21 cellular contexts compared by ENCODE assay signal in genomic region chr14:22456421-22456820, GRCh38.
"Had no signal": no experiment of that assay in that cellular context is flagged by ENCODE, and none has a peak within 500 bp of the region (broad histone marks: within the 10 kb centered on the region; RNA-seq: fewer than 3 reads in every experiment).

No MANE protein-coding gene starts in this region.

- H3K36me3 Mint-ChIP-seq: activated naive CD4-positive, alpha-beta T cell treated with anti-CD3 and anti-CD28 coated beads, Interleukin-2, amount 50 U/mL, for 72 hours; naive thymus-derived CD4-positive, alpha-beta T cell; stimulated activated naive B cell treated with anti-CD40 and anti-IgM and Interleukin-4, amounts not matched to agents 10 μg/mL and 1 μg/mL and 100 μg/mL, for 72 hours had no signal

- H3K4me2 ChIP-seq: hepatocyte had no signal

- H3K4me1 ChIP-seq: breast epithelium had no signal

- H3K9me3 ChIP-seq: breast epithelium, left lung, thoracic aorta, upper lobe of left lung had no signal

- H2AFZ ChIP-seq: hepatocyte had no signal

- H3K36me3 ChIP-seq: breast epithelium, left lung, thoracic aorta, upper lobe of left lung, WERI-Rb-1 had no signal

- H3K27ac Mint-ChIP-seq: activated naive CD4-positive, alpha-beta T cell treated with anti-CD3 and anti-CD28 coated beads, Interleukin-2, amount 50 U/mL, for 72 hours; activated T-helper 17 cell treated with anti-CD3 and anti-CD28 coated beads, Interleukin-2, amount 50 U/mL, for 72 hours; naive thymus-derived CD4-positive, alpha-beta T cell; progenitor cell of endocrine pancreas; stimulated activated naive B cell treated with anti-CD40 and anti-IgM and Interleukin-4, amounts not matched to agents 10 μg/mL and 1 μg/mL and 100 μg/mL, for 72 hours had no signal

- H3K4me3 Mint-ChIP-seq: activated T-helper 17 cell treated with anti-CD3 and anti-CD28 coated beads, Interleukin-2, amount 50 U/mL, for 72 hours; central memory CD8-positive, alpha-beta T cell; stimulated activated naive B cell treated with anti-CD40 and anti-IgM and Interleukin-4, amounts not matched to agents 10 μg/mL and 1 μg/mL and 100 μg/mL, for 72 hours had no signal

- ATAC-seq: activated naive CD4-positive, alpha-beta T cell treated with anti-CD3 and anti-CD28 coated beads, Interleukin-2, amount 50 U/mL, for 72 hours; activated T-helper 17 cell treated with anti-CD3 and anti-CD28 coated beads, Interleukin-2, amount 50 U/mL, for 72 hours; esophagus mucosa; left lung; naive thymus-derived CD4-positive, alpha-beta T cell; stimulated activated naive B cell treated with anti-CD40 and anti-IgM and Interleukin-4, amounts not matched to agents 10 μg/mL and 1 μg/mL and 100 μg/mL, for 72 hours had no signal

- DNase-seq: activated CD4-positive, alpha-beta T cell treated with anti-CD3 and anti-CD28 coated beads, Interleukin-2, amount 50 U/mL, for 48 hours; activated CD4-positive, CD25-positive, alpha-beta regulatory T cell treated with anti-CD3 and anti-CD28 coated beads, Interleukin-2, amount 50 U/mL, for 72 hours; amniotic stem cell; effector memory CD4-positive, alpha-beta T cell; foreskin melanocyte; kidney glomerular epithelial cell; left lung; naive thymus-derived CD4-positive, alpha-beta T cell; stimulated activated CD4-positive, alpha-beta T cell treated with anti-CD3 and anti-CD28 coated beads, Interleukin-2, amount 100 ng/mL, for 48 hours; stimulated activated CD8-positive, alpha-beta memory T cell treated with anti-CD3 and anti-CD28 coated beads, Interleukin-4, amount 100 ng/mL, for 48 hours; stimulated activated naive B cell treated with anti-CD40 and anti-IgM and Interleukin-4, amounts not matched to agents 10 μg/mL and 1 μg/mL and 100 μg/mL, for 72 hours; upper lobe of left lung; WERI-Rb-1 had no signal

- H3K4me3 ChIP-seq: breast epithelium, hepatocyte, left lung, thoracic aorta, upper lobe of left lung had no signal

- H3K27me3 ChIP-seq: breast epithelium, left lung, upper lobe of left lung had no signal

- H3K9me3 Mint-ChIP-seq: activated naive CD4-positive, alpha-beta T cell treated with anti-CD3 and anti-CD28 coated beads, Interleukin-2, amount 50 U/mL, for 72 hours; activated T-helper 17 cell treated with anti-CD3 and anti-CD28 coated beads, Interleukin-2, amount 50 U/mL, for 72 hours; central memory CD8-positive, alpha-beta T cell; naive thymus-derived CD4-positive, alpha-beta T cell; stimulated activated naive B cell treated with anti-CD40 and anti-IgM and Interleukin-4, amounts not matched to agents 10 μg/mL and 1 μg/mL and 100 μg/mL, for 72 hours had no signal

- H3K79me2 ChIP-seq: hepatocyte had no signal

- H3K27ac ChIP-seq: breast epithelium, hepatocyte, left lung, thoracic aorta, upper lobe of left lung, WERI-Rb-1 had no signal

- H3K27me3 Mint-ChIP-seq: activated T-helper 17 cell treated with anti-CD3 and anti-CD28 coated beads, Interleukin-2, amount 50 U/mL, for 72 hours; central memory CD8-positive, alpha-beta T cell; naive thymus-derived CD4-positive, alpha-beta T cell had no signal

- H3K4me1 Mint-ChIP-seq: activated T-helper 17 cell treated with anti-CD3 and anti-CD28 coated beads, Interleukin-2, amount 50 U/mL, for 72 hours; central memory CD8-positive, alpha-beta T cell had no signal
